ENCODE assay signal across 1 cellular context in genomic region chr22:38986629-38987028, GRCh38.
TF ChIP-seq lines count a peak whose summit lies in the region.

No MANE protein-coding gene starts in this region.

TF ChIP-seq in GM12891, 5 proteins besides CTCF, POLR2A, EP300 and RAD21 (continued from another document):
- TF ChIP-seq POLR2AphosphoS5 (IDR thresholded peaks at IDR 0.05; ENCODE audit: low read depth, low read length), result no peak
- TF ChIP-seq POU2F2 (IDR thresholded peaks at IDR 0.05; ENCODE audit: low read depth, low read length), result no peak
- TF ChIP-seq TAF1 (IDR thresholded peaks at IDR 0.05; ENCODE audit: low read depth, low read length), result no peak
